1 cellular context compared by ENCODE assay signal in genomic region chr3:123960791-123961507, GRCh38.
TF ChIP-seq lines count a peak whose summit lies in the region.

A gene with protein sequence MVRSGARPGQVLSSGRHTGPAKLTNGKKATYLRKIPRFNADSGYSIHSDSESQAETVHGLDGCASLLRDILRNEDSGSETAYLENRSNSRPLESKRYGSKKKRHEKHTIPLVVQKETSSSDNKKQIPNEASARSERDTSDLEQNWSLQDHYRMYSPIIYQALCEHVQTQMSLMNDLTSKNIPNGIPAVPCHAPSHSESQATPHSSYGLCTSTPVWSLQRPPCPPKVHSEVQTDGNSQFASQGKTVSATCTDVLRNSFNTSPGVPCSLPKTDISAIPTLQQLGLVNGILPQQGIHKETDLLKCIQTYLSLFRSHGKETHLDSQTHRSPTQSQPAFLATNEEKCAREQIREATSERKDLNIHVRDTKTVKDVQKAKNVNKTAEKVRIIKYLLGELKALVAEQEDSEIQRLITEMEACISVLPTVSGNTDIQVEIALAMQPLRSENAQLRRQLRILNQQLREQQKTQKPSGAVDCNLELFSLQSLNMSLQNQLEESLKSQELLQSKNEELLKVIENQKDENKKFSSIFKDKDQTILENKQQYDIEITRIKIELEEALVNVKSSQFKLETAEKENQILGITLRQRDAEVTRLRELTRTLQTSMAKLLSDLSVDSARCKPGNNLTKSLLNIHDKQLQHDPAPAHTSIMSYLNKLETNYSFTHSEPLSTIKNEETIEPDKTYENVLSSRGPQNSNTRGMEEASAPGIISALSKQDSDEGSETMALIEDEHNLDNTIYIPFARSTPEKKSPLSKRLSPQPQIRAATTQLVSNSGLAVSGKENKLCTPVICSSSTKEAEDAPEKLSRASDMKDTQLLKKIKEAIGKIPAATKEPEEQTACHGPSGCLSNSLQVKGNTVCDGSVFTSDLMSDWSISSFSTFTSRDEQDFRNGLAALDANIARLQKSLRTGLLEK (minus strand): TSS chr3:123961229. CDS start chr3:123961173, 56 bp downstream.

TF ChIP-seq in K562, 482 proteins besides CTCF, POLR2A, EP300 and RAD21 (continued from another document and continues in another):
- TF ChIP-seq MNT (conservative IDR thresholded peaks at IDR 0.05) (peak in 1 of 2 experiments; percentile 39; a peak in 1 of 4 replicates), HNRNPLL (IDR thresholded peaks at IDR 0.05; ENCODE audit: low read depth, low read length, poor library complexity, severe bottlenecking) (peak; percentile 93), UBTF (IDR thresholded peaks at IDR 0.05; ENCODE audit: borderline replicate concordance in 1 of 2, low read depth in 2 of 2, low read length in 2 of 2) (peak in 1 of 2 experiments; percentile 80; a peak in 2 of 4 replicates), CEBPG (CRISPR knock-in tag; IDR thresholded peaks at IDR 0.05) (peak; percentile 35; the same call in 1 of the 2 replicates), CEBPG (tag; conservative IDR thresholded peaks at IDR 0.05 in 1 of 2, IDR thresholded peaks at IDR 0.05 in 1 of 2) (no peak), ADNP (tag; IDR thresholded peaks at IDR 0.05) (no peak), ELF1 (tag; IDR thresholded peaks at IDR 0.05) (peak; percentile 76), CGGBP1 (CRISPR knock-in tag; IDR thresholded peaks at IDR 0.05) (no peak), PHF20 (IDR thresholded peaks at IDR 0.05; ENCODE audit: partially characterized antibody) (peak; percentile 33), CAMTA2 (CRISPR knock-in tag; conservative IDR thresholded peaks at IDR 0.05) (no peak), NRF1 (conservative IDR thresholded peaks at IDR 0.05 in 1 of 2, IDR thresholded peaks at IDR 0.05 in 1 of 2) (peak; percentile 58 to 63), SUPT5H (IDR thresholded peaks at IDR 0.05) (peak; percentile 78), ZNF76 (CRISPR knock-in tag; IDR thresholded peaks at IDR 0.05; ENCODE audit: borderline replicate concordance) (no peak), PHF8 (IDR thresholded peaks at IDR 0.05; ENCODE audit: borderline replicate concordance, low read length) (peak; percentile 89), VEZF1 (CRISPR knock-in tag; IDR thresholded peaks at IDR 0.05) (0 out of 2 replicates have a peak, but pooled peaks have one; percentile 23), POLR2AphosphoS5 (IDR thresholded peaks at IDR 0.05; ENCODE audit: control insufficient read depth, insufficient read depth, low read depth, low read length) (peak; percentile 77), RBBP5 (IDR thresholded peaks at IDR 0.05; ENCODE audit: borderline replicate concordance, insufficient read depth, low read length, poor library complexity, severe bottlenecking) (peak; percentile 65), ZFX (CRISPR knock-in tag; IDR thresholded peaks at IDR 0.05) (peak; percentile 73; the same call in 1 of the 2 replicates), POLR2G (IDR thresholded peaks at IDR 0.05; ENCODE audit: low read depth, low read length) (peak; percentile 92), TAF7 (tag; IDR thresholded peaks at IDR 0.05) (peak; percentile 43; the same call in 1 of the 2 replicates), GABPB1 (CRISPR knock-in tag; IDR thresholded peaks at IDR 0.05) (peak; percentile 89), ZBTB12 (CRISPR knock-in tag; IDR thresholded peaks at IDR 0.05) (no peak), E2F6 (IDR thresholded peaks at IDR 0.05; ENCODE audit: borderline replicate concordance in 1 of 2, extremely low read depth in 1 of 2, insufficient read depth in 1 of 2, insufficient read length in 1 of 2, low read depth in 1 of 2, low read length in 1 of 2, poor library complexity in 1 of 2, severe bottlenecking in 1 of 2) (peak; percentile 54 to 61), POLR2B (IDR thresholded peaks at IDR 0.05; ENCODE audit: low read depth, partially characterized antibody) (peak; percentile 68), AFF4 (CRISPR knock-in tag; IDR thresholded peaks at IDR 0.05) (peak; percentile 42; the same call in 1 of the 2 replicates), POLR2H (tag; IDR thresholded peaks at IDR 0.05; ENCODE audit: low read depth) (peak; percentile 56; the same call in 1 of the 2 replicates), ATF7 (IDR thresholded peaks at IDR 0.05) (peak; percentile 40; the same call in 1 of the 2 replicates), STAT5B (CRISPR knock-in tag; IDR thresholded peaks at IDR 0.05) (no peak), ATF1 (CRISPR knock-in tag; IDR thresholded peaks at IDR 0.05) (no peak), ATF1 (tag; IDR thresholded peaks at IDR 0.05) (peak; percentile 7; the same call in 1 of the 2 replicates), TBP (optimal IDR thresholded peaks at IDR 0.05; ENCODE audit: low read depth, low read length) (peak; percentile 60)
- TF ChIP-seq, protein P1, sequence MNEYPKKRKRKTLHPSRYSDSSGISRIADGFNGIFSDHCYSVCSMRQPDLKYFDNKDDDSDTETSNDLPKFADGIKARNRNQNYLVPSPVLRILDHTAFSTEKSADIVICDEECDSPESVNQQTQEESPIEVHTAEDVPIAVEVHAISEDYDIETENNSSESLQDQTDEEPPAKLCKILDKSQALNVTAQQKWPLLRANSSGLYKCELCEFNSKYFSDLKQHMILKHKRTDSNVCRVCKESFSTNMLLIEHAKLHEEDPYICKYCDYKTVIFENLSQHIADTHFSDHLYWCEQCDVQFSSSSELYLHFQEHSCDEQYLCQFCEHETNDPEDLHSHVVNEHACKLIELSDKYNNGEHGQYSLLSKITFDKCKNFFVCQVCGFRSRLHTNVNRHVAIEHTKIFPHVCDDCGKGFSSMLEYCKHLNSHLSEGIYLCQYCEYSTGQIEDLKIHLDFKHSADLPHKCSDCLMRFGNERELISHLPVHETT (CRISPR knock-in tag; conservative IDR thresholded peaks at IDR 0.05 in 1 of 2, IDR thresholded peaks at IDR 0.05 in 1 of 2) = 0 out of 4 replicates have a peak, but pooled peaks of 1 of the 2 experiments have one; percentile 36
